In the genomic region with DNA sequence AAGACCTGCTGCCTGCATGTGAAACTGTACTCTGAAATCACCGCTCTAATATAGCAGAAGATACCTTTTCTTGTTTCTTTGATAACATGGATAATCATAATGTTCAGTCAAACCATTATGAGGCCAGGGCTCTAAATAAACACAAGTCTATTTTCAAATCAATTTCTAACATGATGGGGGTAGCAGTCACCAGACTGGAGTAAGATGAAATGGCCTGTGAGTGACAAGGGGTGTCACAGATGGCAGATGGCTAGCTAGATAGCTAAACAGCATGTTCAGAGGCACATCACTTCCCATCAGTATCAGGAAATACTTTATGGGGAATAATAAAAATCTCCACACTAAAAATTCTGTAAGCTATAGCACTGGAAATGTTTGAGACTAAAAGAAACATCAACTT, we compare ENCODE assay signal across 11 cellular contexts. TPM values are rescaled to one million over a fixed set of nuclear protein-coding genes. Genes with fewer than 3 reads are reported as not detected.
DNase-seq lines count a peak whose midpoint lies in the region; ATAC-seq and TF ChIP-seq lines count a peak whose summit lies in the region.
"Had no signal": no experiment of that assay in that cellular context is flagged by ENCODE, and none has a peak within 500 bp of the region (broad histone marks: within the 10 kb centered on the region; RNA-seq: fewer than 3 reads in every experiment).

No MANE protein-coding gene starts in this region.

- H3K4me3 ChIP-seq in spleen: no peak overlapping the region
- H3K4me3 ChIP-seq: hepatocyte had no signal

- no peak for DNase-seq in activated CD4-positive, alpha-beta memory T cell treated with anti-CD3 and anti-CD28 coated beads for 36 hours
- no peak for DNase-seq in activated CD4-positive, alpha-beta memory T cell treated with anti-CD3 and anti-CD28 coated beads, Interleukin-2, amount 10 ng/mL, durations not matched to agents 7 days and 5 days
- DNase-seq in NCI-H1417 treated with DMSO at 0.1 percent for 48 hours (lab: John Stamatoyannopoulos, UW) (peak; percentile 8), progenitor cell of endocrine pancreas (ENCODE audit: low spot score, unreplicated experiment) (no peak), spleen (no peak)
- no peak for DNase-seq in stimulated activated CD4-positive, alpha-beta T cell treated with anti-CD3 and anti-CD28 coated beads, Interleukin-15, amount 100 ng/mL, for 24 hours
- DNase-seq: NCI-H1092 treated with DMSO at 0.1 percent for 48 hours had no signal

- WGBS in spleen, 5 donors: 75 to 88% (median 82%) methylated on average over 1 of the region's 1 CpG

- TF ChIP-seq POLR2A in spleen (IDR thresholded peaks at IDR 0.05): no peak

- CTCF ChIA-PET in activated CD4-positive, alpha-beta memory T cell treated with anti-CD3 and anti-CD28 coated beads for 36 hours (lab: Charles Lee): interaction anchor here (0.6 to 1.5 kb wide), 4 partner anchors 9 to 74 kb away, joined by 3 to 8 read pairs (median 4); no protein-coding TSS in a partner anchor
- CTCF ChIA-PET in activated CD4-positive, alpha-beta memory T cell treated with anti-CD3 and anti-CD28 coated beads, Interleukin-2, amount 10 ng/mL, durations not matched to agents 7 days and 5 days (lab: Charles Lee): interaction anchor here (0.6 to 1.0 kb wide), 2 partner anchors 12 to 14 kb away, joined by 4 to 6 read pairs; partner anchors contain the start of gene MBD2

- peaks cover 0 to 96% (median 54%) of the 10 kb centered on the region in 6 donors for H3K4me1 ChIP-seq in spleen

- POLR2A ChIA-PET in activated CD4-positive, alpha-beta memory T cell treated with anti-CD3 and anti-CD28 coated beads for 36 hours (lab: Charles Lee): interaction anchor here (0.9 to 2.1 kb wide), 3 partner anchors 10 to 62 kb away, joined by 4 to 8 read pairs (median 7); no protein-coding TSS in a partner anchor
- POLR2A ChIA-PET in activated CD4-positive, alpha-beta memory T cell treated with anti-CD3 and anti-CD28 coated beads, Interleukin-2, amount 10 ng/mL, durations not matched to agents 7 days and 5 days (lab: Charles Lee): interaction anchor here (1.2 to 1.5 kb wide), 2 partner anchors 14 to 59 kb away, joined by 3 to 5 read pairs; partner anchors contain the start of gene POLI

- H3K4me1 Mint-ChIP-seq in activated CD4-positive, alpha-beta memory T cell treated with anti-CD3 and anti-CD28 coated beads for 36 hours (ENCODE audit: low read depth): peaks cover 65% of the 10 kb centered on the region
- H3K4me1 Mint-ChIP-seq in activated CD4-positive, alpha-beta memory T cell treated with anti-CD3 and anti-CD28 coated beads, Interleukin-2, amount 10 ng/mL, durations not matched to agents 7 days and 5 days: peaks cover 49% of the 10 kb centered on the region
- peaks cover 79% of the 10 kb centered on the region for H3K4me1 Mint-ChIP-seq in stimulated activated memory B cell treated with anti-CD40 and anti-IgM and Interleukin-4, amounts not matched to agents 10 μg/mL and 1 μg/mL and 100 μg/mL, for 72 hours
- H3K4me1 Mint-ChIP-seq in progenitor cell of endocrine pancreas (ENCODE audit: low read depth): peaks cover 20% of the 10 kb centered on the region

- H3K27me3 ChIP-seq in spleen (replicated peaks in 1 of 7): no peaks in the 10 kb centered on the region
- H3K27me3 ChIP-seq: hepatocyte had no signal

- TF ChIP-seq CTCF in progenitor cell of endocrine pancreas (IDR thresholded peaks at IDR 0.05; ENCODE audit: unreplicated experiment) (no peak), spleen (IDR thresholded peaks at IDR 0.05 in 8 of 11, conservative IDR thresholded peaks at IDR 0.05 in 3 of 11) (no peak)

- H3K36me3 ChIP-seq in spleen: no peaks in the 10 kb centered on the region

- H3K27me3 Mint-ChIP-seq in activated CD4-positive, alpha-beta memory T cell treated with anti-CD3 and anti-CD28 coated beads for 36 hours: no peaks in the 10 kb centered on the region
- H3K27me3 Mint-ChIP-seq in activated CD4-positive, alpha-beta memory T cell treated with anti-CD3 and anti-CD28 coated beads, Interleukin-2, amount 10 ng/mL, durations not matched to agents 7 days and 5 days: no peaks in the 10 kb centered on the region
- H3K27me3 Mint-ChIP-seq in stimulated activated memory B cell treated with anti-CD40 and anti-IgM and Interleukin-4, amounts not matched to agents 10 μg/mL and 1 μg/mL and 100 μg/mL, for 72 hours: no peaks in the 10 kb centered on the region
- H3K27me3 Mint-ChIP-seq in progenitor cell of endocrine pancreas: no peaks in the 10 kb centered on the region

- no peaks in the 10 kb centered on the region for H3K9me3 ChIP-seq in spleen

- intact Hi-C loops in activated CD4-positive, alpha-beta memory T cell treated with anti-CD3 and anti-CD28 coated beads for 36 hours (cut with micrococcal nuclease): loop anchor here (1.0 kb wide), 3 partner anchors 13 to 61 kb away; no protein-coding TSS in a partner anchor
- intact Hi-C loops in spleen (cut with DNase I; ENCODE audit: low total_unique reads): no loop called here

- no peak overlapping the region for H3K4me3 Mint-ChIP-seq in activated CD4-positive, alpha-beta memory T cell treated with anti-CD3 and anti-CD28 coated beads for 36 hours
- no peak overlapping the region for H3K4me3 Mint-ChIP-seq in activated CD4-positive, alpha-beta memory T cell treated with anti-CD3 and anti-CD28 coated beads, Interleukin-2, amount 10 ng/mL, durations not matched to agents 7 days and 5 days
- peak overlapping the region; percentile 19 for H3K4me3 Mint-ChIP-seq in stimulated activated memory B cell treated with anti-CD40 and anti-IgM and Interleukin-4, amounts not matched to agents 10 μg/mL and 1 μg/mL and 100 μg/mL, for 72 hours
- H3K4me3 Mint-ChIP-seq in progenitor cell of endocrine pancreas (ENCODE audit: low read depth): no peak overlapping the region
- H3K4me3 Mint-ChIP-seq: nephron had no signal

- H3K27ac ChIP-seq in spleen: peak overlapping the region in 1 of 8 donors; percentile 18
- H3K27ac ChIP-seq: hepatocyte had no signal

- ATAC-seq in HG02642 (IDR thresholded peaks at IDR 0.05; ENCODE audit: poor library complexity, unreplicated experiment): peak; percentile 41
- peak; percentile 61 for ATAC-seq in stimulated activated memory B cell treated with anti-CD40 and anti-IgM and Interleukin-4, amounts not matched to agents 10 μg/mL and 1 μg/mL and 100 μg/mL, for 72 hours

- H3K27ac Mint-ChIP-seq in activated CD4-positive, alpha-beta memory T cell treated with anti-CD3 and anti-CD28 coated beads for 36 hours: peak overlapping the region; percentile 15
- no peak overlapping the region for H3K27ac Mint-ChIP-seq in activated CD4-positive, alpha-beta memory T cell treated with anti-CD3 and anti-CD28 coated beads, Interleukin-2, amount 10 ng/mL, durations not matched to agents 7 days and 5 days
- peak overlapping the region; percentile 82 for H3K27ac Mint-ChIP-seq in stimulated activated memory B cell treated with anti-CD40 and anti-IgM and Interleukin-4, amounts not matched to agents 10 μg/mL and 1 μg/mL and 100 μg/mL, for 72 hours
- no peak overlapping the region for H3K27ac Mint-ChIP-seq in progenitor cell of endocrine pancreas

- H3K36me3 Mint-ChIP-seq in activated CD4-positive, alpha-beta memory T cell treated with anti-CD3 and anti-CD28 coated beads for 36 hours: no peaks in the 10 kb centered on the region
- H3K36me3 Mint-ChIP-seq in activated CD4-positive, alpha-beta memory T cell treated with anti-CD3 and anti-CD28 coated beads, Interleukin-2, amount 10 ng/mL, durations not matched to agents 7 days and 5 days (ENCODE audit: low read depth): peaks cover 21% of the 10 kb centered on the region
- H3K36me3 Mint-ChIP-seq in stimulated activated memory B cell treated with anti-CD40 and anti-IgM and Interleukin-4, amounts not matched to agents 10 μg/mL and 1 μg/mL and 100 μg/mL, for 72 hours: peaks cover 14% of the 10 kb centered on the region
- H3K36me3 Mint-ChIP-seq in progenitor cell of endocrine pancreas (ENCODE audit: insufficient read depth): peaks cover 8% of the 10 kb centered on the region

- H3K9me3 Mint-ChIP-seq in activated CD4-positive, alpha-beta memory T cell treated with anti-CD3 and anti-CD28 coated beads for 36 hours: no peaks in the 10 kb centered on the region
- no peaks in the 10 kb centered on the region for H3K9me3 Mint-ChIP-seq in activated CD4-positive, alpha-beta memory T cell treated with anti-CD3 and anti-CD28 coated beads, Interleukin-2, amount 10 ng/mL, durations not matched to agents 7 days and 5 days
- H3K9me3 Mint-ChIP-seq in stimulated activated memory B cell treated with anti-CD40 and anti-IgM and Interleukin-4, amounts not matched to agents 10 μg/mL and 1 μg/mL and 100 μg/mL, for 72 hours: no peaks in the 10 kb centered on the region
- H3K9me3 Mint-ChIP-seq in progenitor cell of endocrine pancreas (ENCODE audit: low read depth): peaks cover 4% of the 10 kb centered on the region
- H3K9me3 Mint-ChIP-seq: nephron had no signal

RNA-seq across cellular contexts. Expression of gene MBD2, which starts 14.0 kb away (rescaled TPM):
- 100 to 1,000 TPM; 131 to 140 TPM for total RNA-seq in activated CD4-positive, alpha-beta memory T cell treated with anti-CD3 and anti-CD28 coated beads for 36 hours
- total RNA-seq in activated CD4-positive, alpha-beta memory T cell treated with anti-CD3 and anti-CD28 coated beads, Interleukin-2, amount 10 ng/mL, durations not matched to agents 7 days and 5 days: 100 to 1,000 TPM; 133 to 134 TPM
- total RNA-seq in progenitor cell of endocrine pancreas (38.6 and 40.4 TPM in 2 replicates), spleen (100 to 1,000 TPM in 4 of 7 donors, 10 to 100 TPM in 3; 40.7 to 119 (median 109) TPM)
- polyA plus RNA-seq in spleen: 10 to 100 TPM; 42.4 to 53.0 (median 45.7) TPM

RNA-seq across cellular contexts. Expression of gene POLI, which starts 58.9 kb away (rescaled TPM):
- total RNA-seq in activated CD4-positive, alpha-beta memory T cell treated with anti-CD3 and anti-CD28 coated beads for 36 hours: 10 to 100 TPM; 14.2 to 17.0 TPM
- total RNA-seq in activated CD4-positive, alpha-beta memory T cell treated with anti-CD3 and anti-CD28 coated beads, Interleukin-2, amount 10 ng/mL, durations not matched to agents 7 days and 5 days: 10 to 100 TPM; 23.0 to 24.1 TPM
- 59.6 and 65.3 TPM in 2 replicates for total RNA-seq in progenitor cell of endocrine pancreas
- total RNA-seq in spleen: 10 to 100 TPM; 23.5 to 44.5 (median 37.5) TPM
- 10 to 100 TPM; 12.2 to 16.6 (median 15.3) TPM for polyA plus RNA-seq in spleen

Comparison
In these comparisons a context has a peak if more than half of its experiments do, and no peak if none do; other contexts are left out.
1. H3K27ac Mint-ChIP-seq: peak in activated CD4-positive, alpha-beta memory T cell treated with anti-CD3 and anti-CD28 coated beads for 36 hours (single experiment) and stimulated activated memory B cell treated with anti-CD40 and anti-IgM and Interleukin-4, amounts not matched to agents 10 μg/mL and 1 μg/mL and 100 μg/mL, for 72 hours (single experiment); none in activated CD4-positive, alpha-beta memory T cell treated with anti-CD3 and anti-CD28 coated beads, Interleukin-2, amount 10 ng/mL, durations not matched to agents 7 days and 5 days (single experiment) and progenitor cell of endocrine pancreas (single experiment).